In the genomic region with DNA sequence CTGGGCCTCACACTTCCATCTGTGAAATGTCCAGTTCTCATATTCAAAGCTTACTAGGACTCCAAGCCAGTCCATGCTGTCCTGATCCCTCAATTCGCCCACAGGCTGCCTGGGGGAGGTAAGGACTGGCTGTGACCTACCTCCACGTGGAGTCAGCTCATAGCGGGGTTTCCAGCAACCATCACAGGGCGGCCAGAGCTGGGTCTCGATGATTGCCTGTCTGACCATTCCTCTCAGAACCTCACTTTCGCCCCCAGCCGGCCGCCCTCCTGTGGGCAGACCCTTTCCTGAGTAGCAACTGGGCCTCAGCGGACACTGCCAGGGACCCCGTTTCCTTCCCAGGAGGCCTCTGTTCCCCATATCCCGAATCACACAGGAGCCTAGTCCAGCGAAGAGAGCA, we compare ENCODE assay signal across 1 cellular context.
TF ChIP-seq lines count a peak whose summit lies in the region.

No MANE protein-coding gene starts in this region.

TF ChIP-seq in SK-N-SH, 30 proteins besides CTCF, POLR2A, EP300 and RAD21 (continued from another document):
- no peak for TF ChIP-seq GABPA (IDR thresholded peaks at IDR 0.05; ENCODE audit: low read depth)
